Comparison of ENCODE assay signal across 12 cellular contexts in genomic region chr22:44758354-44758969, GRCh38. TPM values are rescaled to one million over a fixed set of nuclear protein-coding genes. Genes with fewer than 3 reads are reported as not detected.
A peak's percentile ranks its signal among the peaks of the same experiment; 100 is the strongest.
DNase-seq lines count a peak whose midpoint lies in the region; ATAC-seq, FAIRE-seq and TF ChIP-seq lines count a peak whose summit lies in the region.
"Had no signal": no experiment of that assay in that cellular context is flagged by ENCODE, and none has a peak within 500 bp of the region (broad histone marks: within the 10 kb centered on the region; RNA-seq: fewer than 3 reads in every experiment).

No MANE protein-coding gene starts in this region.

- H3K27ac Mint-ChIP-seq in astrocyte (ENCODE audit: unreplicated experiment) (no peak overlapping the region), neural progenitor cell (no peak overlapping the region)
- H3K27ac Mint-ChIP-seq: activated CD4-positive, alpha-beta memory T cell treated with anti-CD3 and anti-CD28 coated beads for 36 hours had no signal

- H3F3A ChIP-seq in neural progenitor cell (ENCODE audit: low read depth): no peaks in the 10 kb centered on the region

- no peak overlapping the region for H3K56ac ChIP-seq in IMR-90 (ENCODE audit: extremely low read depth, insufficient read depth, low read length)

- BruUV-seq in IMR-90 (replicated peaks; lab: Mats Ljungman, UMichigan): no TSS peak

- no peak overlapping the region for H3K23ac ChIP-seq in IMR-90 (ENCODE audit: low read depth, low read length)

- H3K36me3 ChIP-seq in IMR-90 (ENCODE audit: control insufficient read depth, insufficient read depth, low read length) (no peaks in the 10 kb centered on the region), astrocyte (ENCODE audit: insufficient read depth, low read length) (no peaks in the 10 kb centered on the region), kidney (ENCODE audit: control insufficient read depth in 1 of 2, insufficient read depth in 2 of 2, low read length in 2 of 2) (no peaks in the 10 kb centered on the region), neural progenitor cell (no peaks in the 10 kb centered on the region)
- H3K36me3 ChIP-seq: left lung had no signal

- 27% methylated on average over 8 of the region's 10 CpGs; no CpG with 5 or more reads in 1 of the 2 experiments for WGBS in IMR-90 (ENCODE audit: extremely low coverage in 2 of 2, insufficient read length in 1 of 2), 2 experiments

- H3K27me3 Mint-ChIP-seq in astrocyte (ENCODE audit: low read depth, unreplicated experiment): peaks cover 16% of the 10 kb centered on the region
- H3K27me3 Mint-ChIP-seq in neural progenitor cell (ENCODE audit: insufficient read depth, low read depth): peaks cover 16% of the 10 kb centered on the region

- H3K14ac ChIP-seq in IMR-90 (replicated peaks; ENCODE audit: low read depth, low read length): no peak overlapping the region

- H3K9ac ChIP-seq in IMR-90 (ENCODE audit: low read depth, low read length) (no peak overlapping the region), astrocyte (ENCODE audit: low read length) (no peak overlapping the region), kidney (ENCODE audit: low read length in 2 of 2) (no peak overlapping the region), neural progenitor cell (no peak overlapping the region)

- TF ChIP-seq CTCF in IMR-90 (conservative IDR thresholded peaks at IDR 0.05; ENCODE audit: low read depth, low read length): no peak
- TF ChIP-seq CTCF in astrocyte (IDR thresholded peaks at IDR 0.05; ENCODE audit: insufficient read depth, low read depth, low read length): no peak
- TF ChIP-seq CTCF in kidney (IDR thresholded peaks at IDR 0.05; ENCODE audit: borderline replicate concordance, extremely low read depth, insufficient read depth): no peak
- no peak for TF ChIP-seq CTCF in neural progenitor cell (IDR thresholded peaks at IDR 0.05)

- dilution Hi-C loops in IMR-90 (cut with HindIII; ENCODE audit: low sequenced_read_pairs, unreplicated experiment): no loop called here

- H4K91ac ChIP-seq in IMR-90 (ENCODE audit: insufficient read depth, low read depth, low read length): no peak overlapping the region

- no peak overlapping the region for H4K8ac ChIP-seq in IMR-90 (ENCODE audit: low read depth in 2 of 2, low read length in 2 of 2)

- in situ Hi-C loops in IMR-90 (cut with MboI; ENCODE audit: low sequenced_read_pairs): no loop called here

- H3K79me1 ChIP-seq in IMR-90 (ENCODE audit: low read depth in 1 of 2, low read length in 2 of 2): no peaks in the 10 kb centered on the region

- no peak overlapping the region for H2BK5ac ChIP-seq in IMR-90 (ENCODE audit: low read depth, low read length, poor library complexity, severe bottlenecking)

- intact Hi-C loops in IMR-90 (cut with micrococcal nuclease): no loop called here
- intact Hi-C loops in kidney (cut with DNase I): no loop called here

- H3K4me1 ChIP-seq in IMR-90 (ENCODE audit: control insufficient read depth, insufficient read depth, low read length): peaks cover 8% of the 10 kb centered on the region; the same call in 1 of the 2 replicates
- H3K4me1 ChIP-seq in astrocyte (ENCODE audit: insufficient read depth, low read length): peaks cover 15% of the 10 kb centered on the region
- H3K4me1 ChIP-seq in kidney (ENCODE audit: control insufficient read depth in 1 of 2, insufficient read depth in 1 of 2, low read depth in 1 of 2, low read length in 2 of 2): peaks cover 21 to 35% of the 10 kb centered on the region in 2 donors
- no peaks in the 10 kb centered on the region for H3K4me1 ChIP-seq in neural progenitor cell
- H3K4me1 ChIP-seq: left lung had no signal

- H2AFZ ChIP-seq in IMR-90 (replicated peaks; ENCODE audit: low read length, poor library complexity) (peak overlapping the region; percentile 34), astrocyte (ENCODE audit: low read depth, low read length) (no peak overlapping the region), neural progenitor cell (replicated peaks) (no peak overlapping the region)

- H3K4me3 ChIP-seq in IMR-90 (ENCODE audit: insufficient read depth, low read depth, low read length): no peak overlapping the region
- H3K4me3 ChIP-seq in astrocyte (ENCODE audit: insufficient read depth, low read depth, low read length): no peak overlapping the region
- no peak overlapping the region for H3K4me3 ChIP-seq in kidney (ENCODE audit: low read length in 2 of 2)
- H3K4me3 ChIP-seq in neural progenitor cell: no peak overlapping the region
- H3K4me3 ChIP-seq: left lung had no signal

- H2BK120ac ChIP-seq in IMR-90 (ENCODE audit: low read depth, low read length): no peak overlapping the region

- no peak overlapping the region for H2AK5ac ChIP-seq in IMR-90 (ENCODE audit: low read depth, low read length)

- no peak for TF ChIP-seq RAD21 in IMR-90 (IDR thresholded peaks at IDR 0.05; ENCODE audit: low read length)

- ATAC-seq in IMR-90 (ENCODE audit: low read depth) (peak; percentile 63), GM21447 (IDR thresholded peaks at IDR 0.05; ENCODE audit: unreplicated experiment) (no peak)
- ATAC-seq: left lung had no signal

- H3K18ac ChIP-seq in IMR-90 (ENCODE audit: low read depth, low read length): no peak overlapping the region

- peaks cover 3% of the 10 kb centered on the region; the same call in 1 of the 2 replicates for H3K9me1 ChIP-seq in IMR-90 (ENCODE audit: insufficient read depth, low read length)

- peak; percentile 51 for DNase-seq in AG20443 (ENCODE audit: low spot score)
- DNase-seq in IMR-90: peak; percentile 74
- peak; percentile 58 for DNase-seq in astrocyte (ENCODE audit: low read depth)
- no peak for DNase-seq in kidney
- DNase-seq in NAMALWA (ENCODE audit: low spot score): no peak
- DNase-seq in central memory CD4-positive, alpha-beta T cell: no peak
- DNase-seq in neural progenitor cell (ENCODE audit: low spot score): no peak
- DNase-seq: activated CD4-positive, alpha-beta memory T cell treated with anti-CD3 and anti-CD28 coated beads for 36 hours; CD8-positive, alpha-beta memory T cell; NCI-H187 had no signal

- TF ChIP-seq POLR2A in IMR-90 (IDR thresholded peaks at IDR 0.05; ENCODE audit: low read depth, low read length): no peak

- H2BK20ac ChIP-seq in IMR-90 (ENCODE audit: low read depth, low read length): no peak overlapping the region

- no peak overlapping the region for H2BK15ac ChIP-seq in IMR-90 (ENCODE audit: low read depth, low read length)

- peaks cover 10% of the 10 kb centered on the region for H3K9me3 Mint-ChIP-seq in astrocyte (ENCODE audit: unreplicated experiment)
- peaks cover 6% of the 10 kb centered on the region for H3K9me3 Mint-ChIP-seq in neural progenitor cell

- H3K27ac ChIP-seq in IMR-90 (ENCODE audit: insufficient read depth, low read length) (no peak overlapping the region), astrocyte (ENCODE audit: low read depth, low read length) (no peak overlapping the region), kidney (ENCODE audit: low read depth in 2 of 2, low read length in 2 of 2) (peak overlapping the region; percentile 28 to 48), neural progenitor cell (no peak overlapping the region)
- H3K27ac ChIP-seq: left lung had no signal

- H2AK9ac ChIP-seq in IMR-90 (replicated peaks; ENCODE audit: low read depth, low read length, poor library complexity): no peak overlapping the region

- H3K4me3 Mint-ChIP-seq in astrocyte (ENCODE audit: unreplicated experiment): no peak overlapping the region
- H3K4me3 Mint-ChIP-seq in neural progenitor cell: no peak overlapping the region
- H3K4me3 Mint-ChIP-seq: activated CD4-positive, alpha-beta memory T cell treated with anti-CD3 and anti-CD28 coated beads for 36 hours had no signal

- no peaks in the 10 kb centered on the region for H4K20me1 ChIP-seq in IMR-90 (ENCODE audit: insufficient read depth, low read length)
- peaks cover 4% of the 10 kb centered on the region for H4K20me1 ChIP-seq in astrocyte (ENCODE audit: insufficient read depth, low read length)
- H4K20me1 ChIP-seq in neural progenitor cell (ENCODE audit: low read depth): no peaks in the 10 kb centered on the region

- no peak for FAIRE-seq in astrocyte (lab: Jason Lieb, UNC)
- FAIRE-seq in kidney (lab: Jason Lieb, UNC): no peak

- CTCF ChIA-PET in IMR-90 (lab: Yijun Ruan, JAX): no interaction called here

- H3K4ac ChIP-seq in IMR-90 (ENCODE audit: low read depth, low read length): no peak overlapping the region

- H3K9me3 ChIP-seq in IMR-90 (ENCODE audit: control insufficient read depth, insufficient read depth, low read length): no peaks in the 10 kb centered on the region
- no peaks in the 10 kb centered on the region for H3K9me3 ChIP-seq in astrocyte (ENCODE audit: insufficient read depth, low read depth, low read length)
- no peaks in the 10 kb centered on the region for H3K9me3 ChIP-seq in kidney (ENCODE audit: control insufficient read depth in 1 of 2, low read length in 2 of 2)
- no peaks in the 10 kb centered on the region for H3K9me3 ChIP-seq in neural progenitor cell (ENCODE audit: low read depth)
- H3K9me3 ChIP-seq: left lung had no signal

- no peak overlapping the region for H4K5ac ChIP-seq in IMR-90 (ENCODE audit: low read depth, low read length)

- no peaks in the 10 kb centered on the region for H3K36me3 Mint-ChIP-seq in astrocyte (ENCODE audit: low read depth, unreplicated experiment)
- no peaks in the 10 kb centered on the region for H3K36me3 Mint-ChIP-seq in neural progenitor cell
- H3K36me3 Mint-ChIP-seq: activated CD4-positive, alpha-beta memory T cell treated with anti-CD3 and anti-CD28 coated beads for 36 hours had no signal

- H3K4me1 Mint-ChIP-seq in astrocyte (ENCODE audit: low read depth, unreplicated experiment): peaks cover 16% of the 10 kb centered on the region
- H3K4me1 Mint-ChIP-seq in neural progenitor cell: no peaks in the 10 kb centered on the region
- H3K4me1 Mint-ChIP-seq: CD8-positive, alpha-beta memory T cell had no signal

- no peaks in the 10 kb centered on the region for H3K79me2 ChIP-seq in astrocyte (ENCODE audit: insufficient read depth, low read length)
- no peaks in the 10 kb centered on the region for H3K79me2 ChIP-seq in neural progenitor cell (ENCODE audit: low read depth)

- H3K27me3 ChIP-seq in IMR-90 (ENCODE audit: control insufficient read depth, insufficient read depth, low read length) (peaks cover 16% of the 10 kb centered on the region; the same call in 1 of the 2 replicates), astrocyte (ENCODE audit: insufficient read depth, low read length) (peaks cover 35% of the 10 kb centered on the region), neural progenitor cell (peaks cover 6% of the 10 kb centered on the region)

- POLR2A ChIA-PET in IMR-90 (lab: Charles Lee; ENCODE audit: unreplicated experiment): no interaction called here

- H3K4me2 ChIP-seq in IMR-90 (ENCODE audit: low read depth, low read length) (no peak overlapping the region), astrocyte (ENCODE audit: low read length) (peak overlapping the region; percentile 18), neural progenitor cell (no peak overlapping the region)

RNA-seq across cellular contexts. Expression of gene ARHGAP8, which starts 6.1 kb away (rescaled TPM):
- total RNA-seq in IMR-90 (2012; rRNA removed): 0.18 and 0.28 TPM in 2 replicates
- 0.06 and 0.21 TPM in 2 replicates for polyA plus RNA-seq in IMR-90 (2012; rRNA removed)
- 0.11 and 0.17 TPM in 2 replicates for polyA plus RNA-seq in IMR-90 (2012; cell fraction: cytosol; rRNA removed)
- polyA plus RNA-seq in IMR-90 (2012; cell fraction: nucleus; rRNA removed; ENCODE audit: low replicate concordance): 0.78 and 0.85 TPM in 2 replicates
- 1.3 and 2.8 TPM in 2 replicates for total RNA-seq in astrocyte
- 35.7 TPM for total RNA-seq in kidney
- 30.2 TPM for polyA plus RNA-seq in kidney (ENCODE audit: insufficient read depth, low read depth, low replicate concordance)
- 3.0 and 8.9 TPM in 2 replicates for total RNA-seq in neural progenitor cell (ENCODE audit: low replicate concordance)
- polyA plus RNA-seq: CD8-positive, alpha-beta memory T cell had no signal

RNA-seq across cellular contexts. Expression of gene PRR5, which starts 56.5 kb away (rescaled TPM):
- 7.5 and 8.1 TPM in 2 replicates for total RNA-seq in IMR-90 (2012; rRNA removed)
- polyA plus RNA-seq in IMR-90 (2012; rRNA removed): 23.1 and 24.3 TPM in 2 replicates
- 17.7 and 39.4 TPM in 2 replicates for polyA plus RNA-seq in IMR-90 (2012; cell fraction: cytosol; rRNA removed)
- polyA plus RNA-seq in IMR-90 (2012; cell fraction: nucleus; rRNA removed; ENCODE audit: low replicate concordance): 39.7 and 77.7 TPM in 2 replicates
- total RNA-seq in astrocyte: 21.3 and 23.6 TPM in 2 replicates
- 24.0 TPM for total RNA-seq in kidney
- polyA plus RNA-seq in kidney (ENCODE audit: insufficient read depth, low read depth, low replicate concordance): 46.0 TPM
- total RNA-seq in neural progenitor cell (ENCODE audit: low replicate concordance): 4.0 and 18.6 TPM in 2 replicates

Comparison
In these comparisons a context has a peak if more than half of its experiments do, and no peak if none do; other contexts are left out.
1. DNase-seq: peak in AG20443 (single experiment), IMR-90 (single experiment) and astrocyte (single experiment); none in kidney (single experiment), NAMALWA (single experiment), central memory CD4-positive, alpha-beta T cell (single experiment) and neural progenitor cell (single experiment).
2. H3K27ac ChIP-seq: peak in kidney (2 of 2); none in IMR-90 (single experiment), astrocyte (single experiment) and neural progenitor cell (single experiment).